Comparison of ENCODE assay signal across 8 cellular contexts in genomic region chr3:3800076-3800448, GRCh38.
DNase-seq lines count a peak whose midpoint lies in the region; FAIRE-seq and TF ChIP-seq lines count a peak whose summit lies in the region.

No MANE protein-coding gene starts in this region.

- DNase-seq in stimulated activated CD4-positive, alpha-beta T cell treated with anti-CD3 and anti-CD28 coated beads, Interleukin-4, amount 100 ng/mL, for 1 hour, result peak; percentile 2
- no peak for DNase-seq in stimulated activated CD4-positive, alpha-beta T cell treated with anti-CD3 and anti-CD28 coated beads, Interleukin-1b, Interleukin-23, amount 100 ng/mL, for 48 hours
- no peak for DNase-seq in coronary artery (ENCODE audit: low spot score)
- DNase-seq in urothelium cell line (ENCODE audit: low spot score), result peak; percentile 41
- DNase-seq in effector CD4-positive, alpha-beta T cell, result no peak
- DNase-seq in UCSD-AML1 (lab: John Stamatoyannopoulos, UW; ENCODE audit: unreplicated experiment), result no peak
- DNase-seq in NCI-H2227 treated with DMSO at 0.1 percent for 48 hours (lab: John Stamatoyannopoulos, UW), result no peak

- H3K36me3 ChIP-seq in mucosa of rectum (ENCODE audit: control insufficient read depth in 2 of 2, insufficient read depth in 2 of 2, low read length in 2 of 2), result no peaks in the 10 kb centered on the region

- no peaks in the 10 kb centered on the region for H3K9me3 ChIP-seq in mucosa of rectum (ENCODE audit: control insufficient read depth in 2 of 2, low read length in 2 of 2)

- H3K4me3 ChIP-seq in coronary artery (peak overlapping the region; percentile 80), mucosa of rectum (ENCODE audit: low read length in 2 of 2) (peak overlapping the region; percentile 56 to 57)

- peaks cover 3% of the 10 kb centered on the region in 2 donors for H3K4me1 ChIP-seq in mucosa of rectum (ENCODE audit: control insufficient read depth in 2 of 2, insufficient read depth in 2 of 2, low read length in 2 of 2)

- no peak for FAIRE-seq in urothelium cell line (lab: Jason Lieb, UNC)

- H3K9ac ChIP-seq in mucosa of rectum (ENCODE audit: low read depth in 1 of 2, low read length in 2 of 2), result no peak overlapping the region

- no peak for TF ChIP-seq CTCF in coronary artery (IDR thresholded peaks at IDR 0.05)

- no peak overlapping the region for H3K27ac ChIP-seq in coronary artery
- H3K27ac ChIP-seq in mucosa of rectum (ENCODE audit: low read depth in 2 of 2, low read length in 2 of 2), result no peak overlapping the region

- H3K27me3 ChIP-seq in mucosa of rectum (ENCODE audit: control insufficient read depth in 2 of 2, insufficient read depth in 2 of 2, low read length in 2 of 2), result peaks cover 20 to 21% of the 10 kb centered on the region in 2 donors

Comparison
In these comparisons a context has a peak if more than half of its experiments do, and no peak if none do; other contexts are left out.
1. DNase-seq: peak in stimulated activated CD4-positive, alpha-beta T cell treated with anti-CD3 and anti-CD28 coated beads, Interleukin-4, amount 100 ng/mL, for 1 hour (single experiment) and urothelium cell line (single experiment); none in stimulated activated CD4-positive, alpha-beta T cell treated with anti-CD3 and anti-CD28 coated beads, Interleukin-1b, Interleukin-23, amount 100 ng/mL, for 48 hours (single experiment), coronary artery (single experiment), effector CD4-positive, alpha-beta T cell (single experiment), UCSD-AML1 (single experiment) and NCI-H2227 treated with DMSO at 0.1 percent for 48 hours (single experiment).